Comparison of ENCODE assay signal across 13 cellular contexts in the genomic region with DNA sequence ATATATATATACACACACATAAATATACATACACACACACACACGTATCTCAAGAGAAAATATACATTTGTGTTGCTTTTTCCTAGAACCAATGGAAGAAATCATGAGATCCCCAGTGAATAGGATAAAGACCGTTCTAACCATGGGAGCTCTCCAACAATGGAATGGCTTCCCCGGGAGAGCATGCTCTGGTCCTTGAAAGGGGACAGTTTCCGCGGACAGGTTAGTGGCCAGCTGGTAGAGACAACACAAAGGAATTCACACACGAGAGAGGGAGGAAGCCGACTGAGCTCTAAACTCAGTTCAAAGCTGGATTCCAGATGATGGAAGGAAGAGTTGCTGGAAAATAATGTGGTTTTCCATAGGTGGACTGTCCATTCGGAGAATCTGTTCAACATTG.
"Had no signal": no experiment of that assay in that cellular context is flagged by ENCODE, and none has a peak within 500 bp of the region (broad histone marks: within the 10 kb centered on the region; RNA-seq: fewer than 3 reads in every experiment).

No MANE protein-coding gene starts in this region.

- H3K27me3 ChIP-seq: ascending aorta, colonic mucosa, left lung, right atrium auricular region, tibial nerve, uterus had no signal

- H3K4me3 Mint-ChIP-seq: activated CD8-positive, alpha-beta T cell treated with anti-CD3 and anti-CD28 coated beads for 36 hours; activated naive CD4-positive, alpha-beta T cell treated with anti-CD3 and anti-CD28 coated beads, Interleukin-2, amount 10 ng/mL, durations not matched to agents 7 days and 5 days; activated T-cell treated with anti-CD3 and anti-CD28 coated beads, Interleukin-2, amount 50 U/mL, for 4 hours; central memory CD8-positive, alpha-beta T cell; memory B cell; natural killer cell; stimulated activated naive CD8-positive, alpha-beta T cell treated with anti-CD3 and anti-CD28 coated beads, Interleukin-15, Interleukin-2, amounts not matched to agents 100 ng/mL and 50 ng/mL, for 24 hours had no signal

- H3K36me3 Mint-ChIP-seq: activated naive CD4-positive, alpha-beta T cell treated with anti-CD3 and anti-CD28 coated beads, Interleukin-2, amount 10 ng/mL, durations not matched to agents 7 days and 5 days; memory B cell; natural killer cell had no signal

- H3K27ac Mint-ChIP-seq: activated CD8-positive, alpha-beta T cell treated with anti-CD3 and anti-CD28 coated beads for 36 hours; activated naive CD4-positive, alpha-beta T cell treated with anti-CD3 and anti-CD28 coated beads, Interleukin-2, amount 10 ng/mL, durations not matched to agents 7 days and 5 days; memory B cell; natural killer cell; stimulated activated naive CD8-positive, alpha-beta T cell treated with anti-CD3 and anti-CD28 coated beads, Interleukin-15, Interleukin-2, amounts not matched to agents 100 ng/mL and 50 ng/mL, for 24 hours had no signal

- DNase-seq: natural killer cell had no signal

- H3K4me1 Mint-ChIP-seq: activated naive CD4-positive, alpha-beta T cell treated with anti-CD3 and anti-CD28 coated beads, Interleukin-2, amount 10 ng/mL, durations not matched to agents 7 days and 5 days; central memory CD8-positive, alpha-beta T cell; memory B cell; natural killer cell had no signal

- H3K4me3 ChIP-seq: colonic mucosa, left lung, uterus had no signal

- H3K27me3 Mint-ChIP-seq: activated CD8-positive, alpha-beta T cell treated with anti-CD3 and anti-CD28 coated beads for 36 hours; activated naive CD4-positive, alpha-beta T cell treated with anti-CD3 and anti-CD28 coated beads, Interleukin-2, amount 10 ng/mL, durations not matched to agents 7 days and 5 days; central memory CD8-positive, alpha-beta T cell; memory B cell; stimulated activated naive CD8-positive, alpha-beta T cell treated with anti-CD3 and anti-CD28 coated beads, Interleukin-15, Interleukin-2, amounts not matched to agents 100 ng/mL and 50 ng/mL, for 24 hours had no signal

- H3K9me3 ChIP-seq: ascending aorta, colonic mucosa, left lung, right atrium auricular region, tibial nerve, uterus had no signal

- H3K36me3 ChIP-seq: ascending aorta, colonic mucosa, left lung, right atrium auricular region, tibial nerve, uterus had no signal

- H3K9me3 Mint-ChIP-seq: activated CD8-positive, alpha-beta T cell treated with anti-CD3 and anti-CD28 coated beads for 36 hours; activated naive CD4-positive, alpha-beta T cell treated with anti-CD3 and anti-CD28 coated beads, Interleukin-2, amount 10 ng/mL, durations not matched to agents 7 days and 5 days; activated T-cell treated with anti-CD3 and anti-CD28 coated beads, Interleukin-2, amount 50 U/mL, for 4 hours; central memory CD8-positive, alpha-beta T cell; memory B cell; natural killer cell; stimulated activated naive CD8-positive, alpha-beta T cell treated with anti-CD3 and anti-CD28 coated beads, Interleukin-15, Interleukin-2, amounts not matched to agents 100 ng/mL and 50 ng/mL, for 24 hours had no signal

- H3K4me1 ChIP-seq: colonic mucosa, uterus had no signal

- H3K27ac ChIP-seq: left lung, right atrium auricular region, uterus had no signal
